1 cellular context compared by ENCODE assay signal in genomic region chr22:19478086-19478392, GRCh38.
TF ChIP-seq lines count a peak whose summit lies in the region.

No MANE protein-coding gene starts in this region.

TF ChIP-seq in HepG2, 621 proteins besides CTCF, POLR2A, EP300 and RAD21:
- TF ChIP-seq SMAD9 (CRISPR knock-in tag; IDR thresholded peaks at IDR 0.05) (no peak), IKZF4 (CRISPR knock-in tag; IDR thresholded peaks at IDR 0.05; ENCODE audit: borderline replicate concordance, low read depth, not compliant biosample characterization) (no peak), FOXA1 (IDR thresholded peaks at IDR 0.05) (no peak), FOXA1 (CRISPR knock-in tag; IDR thresholded peaks at IDR 0.05) (no peak), ZSCAN31 (CRISPR knock-in tag; IDR thresholded peaks at IDR 0.05; ENCODE audit: low read depth) (no peak), TRAFD1 (CRISPR knock-in tag; IDR thresholded peaks at IDR 0.05; ENCODE audit: borderline replicate concordance) (no peak), ZNF407 (CRISPR knock-in tag; IDR thresholded peaks at IDR 0.05; ENCODE audit: not compliant biosample characterization) (no peak), TBP (CRISPR knock-in tag; IDR thresholded peaks at IDR 0.05) (no peak), SNRNP70 (IDR thresholded peaks at IDR 0.05; ENCODE audit: low read depth, low read length) (no peak)
